8 cellular contexts compared by ENCODE assay signal in the genomic region with DNA sequence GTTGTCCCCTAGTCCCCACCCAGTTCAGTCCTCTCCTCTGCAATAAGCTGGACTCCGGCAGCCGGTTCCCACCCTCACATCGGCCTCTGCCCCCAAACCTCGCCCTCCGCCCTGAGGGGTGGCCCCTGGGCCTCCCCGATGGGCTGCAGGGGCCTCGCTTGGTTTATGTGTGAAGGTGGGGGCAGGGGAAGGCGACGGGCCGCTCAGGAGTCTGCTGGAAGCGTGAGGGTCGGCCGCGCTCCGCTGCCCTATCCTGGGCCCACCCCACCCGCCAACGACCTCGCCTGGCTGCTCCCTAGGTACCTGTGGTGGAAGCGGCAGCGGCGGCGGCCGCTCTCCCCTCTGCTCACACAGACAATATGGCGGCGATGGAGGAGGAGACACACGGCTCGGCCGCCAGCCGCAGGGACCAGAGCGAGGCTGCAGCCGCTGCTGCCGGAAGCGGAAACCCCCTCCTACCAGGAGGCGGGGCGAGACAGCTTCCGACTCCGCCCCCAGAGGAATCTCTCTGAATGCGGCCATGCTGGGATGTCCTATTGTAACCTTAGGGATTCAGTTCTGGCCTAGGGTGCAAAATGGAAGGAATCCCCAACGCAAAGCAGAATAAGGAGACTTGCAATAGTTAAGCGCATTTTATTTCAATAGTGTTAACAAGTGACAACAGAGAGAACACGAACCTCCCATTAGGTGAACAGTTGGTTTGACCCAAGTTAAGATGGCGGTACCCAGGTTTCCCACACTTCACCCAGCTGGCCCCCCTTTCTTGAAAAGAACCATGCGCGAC. TPM values are rescaled to one million over a fixed set of nuclear protein-coding genes. Genes with fewer than 3 reads are reported as not detected.
DNase-seq lines count a peak whose midpoint lies in the region; ATAC-seq, FAIRE-seq and TF ChIP-seq lines count a peak whose summit lies in the region.

A gene (minus strand): TSS at position 422 of the 784 bp plus-strand sequence. CDS start 35,239 bp downstream, outside the sequence.

- peaks cover 6 to 8% of the 10 kb centered on the region in 2 experiments for H3K27me3 ChIP-seq in endothelial cell of umbilical vein (ENCODE audit: control insufficient read depth in 2 of 2, insufficient read depth in 2 of 2, low read length in 2 of 2)

- no peaks in the 10 kb centered on the region for H3K9me1 ChIP-seq in endothelial cell of umbilical vein (replicated peaks; ENCODE audit: control insufficient read depth, extremely low read depth, insufficient read depth, low read length)

- no peak for TF ChIP-seq CTCF in D721Med (IDR thresholded peaks at IDR 0.05; ENCODE audit: insufficient read depth, missing control alignments)
- no peak for TF ChIP-seq CTCF in OCI-LY7 (conservative IDR thresholded peaks at IDR 0.05; ENCODE audit: low read length)
- TF ChIP-seq CTCF in endothelial cell of umbilical vein (IDR thresholded peaks at IDR 0.05; ENCODE audit: extremely low read depth in 1 of 2, insufficient read depth in 1 of 2, low read depth in 1 of 2, low read length in 2 of 2): no peak

- H2AFZ ChIP-seq in OCI-LY7 (ENCODE audit: low read length): peak within 1 kb of the TSS; percentile 93
- peak within 1 kb of the TSS; percentile 96 for H2AFZ ChIP-seq in endothelial cell of umbilical vein (ENCODE audit: low read depth, low read length)

- peak within 1 kb of the TSS; percentile 84 for H3K9ac ChIP-seq in endothelial cell of umbilical vein (replicated peaks; ENCODE audit: extremely low read depth, insufficient read depth, low read length)

- no peak for FAIRE-seq in D721Med (lab: Jason Lieb, UNC)
- FAIRE-seq in endothelial cell of umbilical vein (lab: Jason Lieb, UNC): peak; percentile 92

- peaks cover 20% of the 10 kb centered on the region for H4K20me1 ChIP-seq in OCI-LY7 (ENCODE audit: insufficient read depth, low read length)
- peaks cover 15% of the 10 kb centered on the region for H4K20me1 ChIP-seq in endothelial cell of umbilical vein (replicated peaks; ENCODE audit: control insufficient read depth, extremely low read depth, insufficient read depth, low read length)

- peak; percentile 85 for ATAC-seq in GM21526 (IDR thresholded peaks at IDR 0.05; ENCODE audit: low FRiP score, unreplicated experiment)

- peaks cover 49% of the 10 kb centered on the region for H3K79me2 ChIP-seq in OCI-LY7 (ENCODE audit: insufficient read depth, low read depth, low read length)
- peaks cover 49% of the 10 kb centered on the region for H3K79me2 ChIP-seq in endothelial cell of umbilical vein (ENCODE audit: control insufficient read depth, insufficient read depth, low read length)

- H3K36me3 ChIP-seq in OCI-LY7 (ENCODE audit: insufficient read depth, low read length) (peaks cover 36% of the 10 kb centered on the region), endothelial cell of umbilical vein (ENCODE audit: control insufficient read depth in 2 of 2, extremely low read depth in 1 of 2, insufficient read depth in 2 of 2, low read length in 2 of 2) (peaks cover 0 to 2% of the 10 kb centered on the region in 2 experiments)

- CTCF ChIA-PET in OCI-LY7 (lab: Charles Lee; ENCODE audit: unreplicated experiment) (interaction anchor here (2.0 kb wide), 1 partner anchor 102 kb away, joined by 10 read pairs; no protein-coding TSS in a partner anchor), endothelial cell of umbilical vein (lab: Charles Lee) (interaction anchor here (0.6 to 4.3 kb wide), 5 partner anchors 9 to 124 kb away, joined by 3 to 24 read pairs (median 4); no protein-coding TSS in a partner anchor)

- H3K9me3 ChIP-seq in OCI-LY7 (ENCODE audit: low read length): peaks cover 10% of the 10 kb centered on the region; the same call in 1 of the 2 replicates
- no peaks in the 10 kb centered on the region for H3K9me3 ChIP-seq in endothelial cell of umbilical vein (replicated peaks; ENCODE audit: control insufficient read depth, insufficient read depth, low read length)

- peak within 1 kb of the TSS; percentile 77 for H3K4me2 ChIP-seq in OCI-LY7 (ENCODE audit: low read length)
- peak within 1 kb of the TSS; percentile 83 for H3K4me2 ChIP-seq in endothelial cell of umbilical vein (ENCODE audit: insufficient read depth, low read length)

- H3K4me3 ChIP-seq in OCI-LY7 (ENCODE audit: low read depth, low read length, poor library complexity, severe bottlenecking) (peak within 1 kb of the TSS; percentile 89), endothelial cell of umbilical vein (replicated peaks in 1 of 3; ENCODE audit: insufficient read depth in 1 of 3, low read depth in 1 of 3, low read length in 3 of 3) (peak within 1 kb of the TSS; percentile 76 to 100 (median 93))

- H3K4me1 ChIP-seq in OCI-LY7 (ENCODE audit: insufficient read depth, low read length, poor library complexity, severe bottlenecking) (peaks cover 29% of the 10 kb centered on the region), endothelial cell of umbilical vein (ENCODE audit: control insufficient read depth, extremely low read depth, insufficient read depth, low read length) (peaks cover 28% of the 10 kb centered on the region)

- peak within 1 kb of the TSS; percentile 68 for H3K27ac ChIP-seq in OCI-LY7 (ENCODE audit: low read depth, low read length, poor library complexity, severe bottlenecking)
- H3K27ac ChIP-seq in endothelial cell of umbilical vein (ENCODE audit: insufficient read depth, low read depth, low read length): peak within 1 kb of the TSS; percentile 89

- BruUV-seq in OCI-LY7 (replicated peaks; lab: Mats Ljungman, UMichigan) (no TSS peak), endothelial cell of umbilical vein (replicated peaks; lab: Mats Ljungman, UMichigan) (TSS peak; percentile 60)

- dilution Hi-C loops in endothelial cell of umbilical vein (cut with MboI; ENCODE audit: extremely low pct_ligation_motif_present, low sequenced_read_pairs): no loop called here

- no peaks in the 10 kb centered on the region for H3K9me2 ChIP-seq in OCI-LY7 (ENCODE audit: insufficient read depth, low read length)

- POLR2A ChIA-PET in OCI-LY7 (lab: Charles Lee) (interaction anchor here (0.6 to 3.5 kb wide), 5 partner anchors 8 to 177 kb away, joined by 3 to 12 read pairs (median 5); no protein-coding TSS in a partner anchor), endothelial cell of umbilical vein (lab: Charles Lee) (no interaction called here)

- DNase-seq in D721Med (ENCODE audit: insufficient read length, low spot score) (peak; percentile 44), HuH-7.5 (ENCODE audit: low spot score) (peak; percentile 86), OCI-LY7 (ENCODE audit: low spot score) (peak; percentile 98), activated T-cell treated with anti-CD3 and anti-CD28 coated beads for 1 hour (ENCODE audit: low read depth) (peak; percentile 94), endothelial cell of umbilical vein (ENCODE audit: low read depth, low spot score) (peak; percentile 97), midbrain (lab: John Stamatoyannopoulos, UW) (peak; percentile 97)
- DNase-seq in stimulated activated CD8-positive, alpha-beta memory T cell treated with anti-CD3 and anti-CD28 coated beads, Interleukin-2, amount 100 ng/mL, for 1 hour (ENCODE audit: low read depth in 2 of 2): peak; percentile 91 to 94

- peak; percentile 86 for TF ChIP-seq POLR2A in endothelial cell of umbilical vein (IDR thresholded peaks at IDR 0.05; ENCODE audit: low read depth, low read length)

- intact Hi-C loops in OCI-LY7 (cut with micrococcal nuclease; ENCODE audit: unreplicated experiment): loop anchor here (5.0 to 10.0 kb wide), 2 partner anchors 104 to 571 kb away; a partner anchor contains a TSS
- intact Hi-C loops in endothelial cell of umbilical vein (cut with micrococcal nuclease): loop anchor here (2.0 to 5.0 kb wide), 2 partner anchors 109 to 196 kb away; a partner anchor contains a TSS

TF ChIP-seq in endothelial cell of umbilical vein, 7 proteins besides CTCF, POLR2A, EP300 and RAD21:
- TF ChIP-seq POLR2AphosphoS5 (IDR thresholded peaks at IDR 0.05; ENCODE audit: insufficient read depth, low read depth, low read length) (peak; percentile 82), JUN (IDR thresholded peaks at IDR 0.05; ENCODE audit: borderline replicate concordance, insufficient read depth, insufficient read length, low read depth) (no peak), GATA2 (IDR thresholded peaks at IDR 0.05; ENCODE audit: insufficient read depth, insufficient read length, low read depth, low read length) (no peak)

RNA-seq across cellular contexts. Expression of the gene that starts here (rescaled TPM):
- 69.8 and 90.8 TPM in 2 replicates for total RNA-seq in OCI-LY7 (2014; rRNA removed; shearing (Covaris generic))
- 164 and 174 TPM in 2 replicates for total RNA-seq in OCI-LY7 (2022)
- total RNA-seq in endothelial cell of umbilical vein: 134 and 142 TPM in 2 replicates
- 57.0 and 68.4 TPM in 2 replicates for polyA plus RNA-seq in endothelial cell of umbilical vein
- 69.2 and 73.8 TPM in 2 replicates for polyA plus RNA-seq in endothelial cell of umbilical vein (2011; cell fraction: cytosol; rRNA removed)
- polyA plus RNA-seq in endothelial cell of umbilical vein (2011; cell fraction: nucleus; rRNA removed): 79.0 and 89.1 TPM in 2 replicates
- 129 and 136 TPM in 2 replicates for polyA plus RNA-seq in endothelial cell of umbilical vein (2012)
- 165 and 182 TPM in 2 replicates for polyA minus RNA-seq in endothelial cell of umbilical vein
- polyA minus RNA-seq in endothelial cell of umbilical vein (2011; cell fraction: cytosol; rRNA and poly(A)+ RNA removed): 39.4 TPM
- 90.3 and 120 TPM in 2 replicates for polyA minus RNA-seq in endothelial cell of umbilical vein (2011; cell fraction: nucleus; rRNA and poly(A)+ RNA removed)

Comparison
In these comparisons a context has a peak if more than half of its experiments do, and no peak if none do; other contexts are left out.
1. Peak in every context shown above with its lines: DNase-seq, ATAC-seq, H3K4me3 ChIP-seq and H3K27ac ChIP-seq.
2. DNase-seq: peak in every context shown above with its lines; median percentile 98 in OCI-LY7; 97 in endothelial cell of umbilical vein; 97 in midbrain; 94 in activated T-cell treated with anti-CD3 and anti-CD28 coated beads for 1 hour; 92 in stimulated activated CD8-positive, alpha-beta memory T cell treated with anti-CD3 and anti-CD28 coated beads, Interleukin-2, amount 100 ng/mL, for 1 hour; 86 in HuH-7.5; 44 in D721Med.